ENCODE assay signal across 9 cellular contexts in the genomic region with DNA sequence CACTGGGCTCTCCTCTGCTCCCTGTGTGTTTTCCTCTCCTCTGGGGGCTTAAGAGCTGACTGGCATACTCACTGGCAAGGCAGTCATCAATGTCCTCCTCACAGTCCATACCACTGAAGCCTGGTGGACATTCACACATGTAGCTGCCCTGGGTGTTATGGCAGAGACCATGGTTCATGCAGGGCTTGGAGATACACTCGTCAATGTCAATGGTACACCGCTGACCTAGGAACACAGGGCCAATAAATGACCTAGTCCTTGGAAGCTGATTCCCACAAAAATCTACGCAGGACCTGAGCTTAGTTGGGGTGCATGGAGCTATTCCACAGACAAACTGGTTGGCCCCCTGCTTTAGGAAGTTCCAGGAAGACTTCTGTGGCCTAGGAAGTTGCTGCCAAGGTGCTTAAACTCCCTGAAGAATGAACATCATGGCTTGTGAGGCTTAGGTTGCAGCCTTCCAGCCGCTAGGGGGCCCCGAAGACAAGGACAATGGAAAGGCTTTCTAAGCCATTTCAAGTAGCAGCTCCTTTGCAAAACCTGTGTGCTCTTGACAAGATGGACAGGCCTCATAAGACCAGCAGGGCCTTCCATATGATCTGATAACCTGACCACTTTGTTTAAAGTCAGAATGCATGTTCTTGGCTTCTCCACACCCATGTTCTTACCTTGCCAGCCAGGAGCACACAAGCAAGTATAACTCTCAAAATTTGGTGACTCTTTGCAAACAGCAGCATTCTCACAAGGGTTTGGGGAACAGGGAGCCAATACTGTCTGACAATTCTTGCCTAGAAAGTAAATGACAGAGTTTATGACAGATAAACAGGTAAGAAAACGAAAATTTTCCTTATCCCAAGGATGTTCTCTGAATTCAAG. TPM values are rescaled to one million over a fixed set of nuclear protein-coding genes. Genes with fewer than 3 reads are reported as not detected.
A peak's percentile ranks its signal among the peaks of the same experiment; 100 is the strongest.
DNase-seq lines count a peak whose midpoint lies in the region; ATAC-seq and TF ChIP-seq lines count a peak whose summit lies in the region.
"Had no signal": no experiment of that assay in that cellular context is flagged by ENCODE, and none has a peak within 500 bp of the region (broad histone marks: within the 10 kb centered on the region; RNA-seq: fewer than 3 reads in every experiment).

No MANE protein-coding gene starts in this region.

- no peak overlapping the region for H3K27ac ChIP-seq in effector memory CD4-positive, alpha-beta T cell (ENCODE audit: insufficient read depth, low read length, poor library complexity, severe bottlenecking)

- peak; percentile 73 for TF ChIP-seq CTCF in mesothelial cell of epicardium (IDR thresholded peaks at IDR 0.05; ENCODE audit: unreplicated experiment)

- no peaks in the 10 kb centered on the region for H3K27me3 Mint-ChIP-seq in activated CD4-positive, alpha-beta memory T cell treated with anti-CD3 and anti-CD28 coated beads, Interleukin-2, amount 10 ng/mL, durations not matched to agents 7 days and 5 days
- H3K27me3 Mint-ChIP-seq in mesothelial cell of epicardium (ENCODE audit: low read depth), result no peaks in the 10 kb centered on the region

- H3K27me3 ChIP-seq in effector memory CD4-positive, alpha-beta T cell (replicated peaks; ENCODE audit: control insufficient read depth, insufficient read depth, low read length, poor library complexity, severe bottlenecking), result no peaks in the 10 kb centered on the region

- H3K36me3 Mint-ChIP-seq in activated CD4-positive, alpha-beta memory T cell treated with anti-CD3 and anti-CD28 coated beads, Interleukin-2, amount 10 ng/mL, durations not matched to agents 7 days and 5 days (ENCODE audit: low read depth), result peaks cover 41% of the 10 kb centered on the region
- H3K36me3 Mint-ChIP-seq in mesothelial cell of epicardium, result peaks cover 45% of the 10 kb centered on the region

- H3K9me3 ChIP-seq in effector memory CD4-positive, alpha-beta T cell (ENCODE audit: control insufficient read depth, low read length), result no peaks in the 10 kb centered on the region

- peaks cover 24% of the 10 kb centered on the region for H3K36me3 ChIP-seq in effector memory CD4-positive, alpha-beta T cell (ENCODE audit: control insufficient read depth, insufficient read depth, low read length)

- DNase-seq in HK-2 (ENCODE audit: unreplicated experiment) (peak; percentile 68), NCI-H82 (lab: John Stamatoyannopoulos, UW) (peak; percentile 83), mesothelial cell of epicardium (ENCODE audit: low spot score in 2 of 2, unreplicated experiment in 2 of 2) (peak; percentile 59 to 82)
- peak; percentile 80 for DNase-seq in activated CD4-positive, alpha-beta memory T cell treated with anti-CD3 and anti-CD28 coated beads, Interleukin-2, amount 10 ng/mL, durations not matched to agents 7 days and 5 days
- peak; percentile 14 to 34 (median 31) for DNase-seq in effector memory CD4-positive, alpha-beta T cell
- peak; percentile 27 to 56 for DNase-seq in stimulated activated CD8-positive, alpha-beta memory T cell treated with anti-CD3 and anti-CD28 coated beads, Interleukin-2, amount 100 ng/mL, for 1 hour (ENCODE audit: low read depth in 2 of 2)

- peaks cover 3% of the 10 kb centered on the region for H3K4me1 Mint-ChIP-seq in activated CD4-positive, alpha-beta memory T cell treated with anti-CD3 and anti-CD28 coated beads, Interleukin-2, amount 10 ng/mL, durations not matched to agents 7 days and 5 days
- peaks cover 16% of the 10 kb centered on the region for H3K4me1 Mint-ChIP-seq in mesothelial cell of epicardium

- H3K9me3 Mint-ChIP-seq in activated CD4-positive, alpha-beta memory T cell treated with anti-CD3 and anti-CD28 coated beads, Interleukin-2, amount 10 ng/mL, durations not matched to agents 7 days and 5 days, result no peaks in the 10 kb centered on the region
- H3K9me3 Mint-ChIP-seq in mesothelial cell of epicardium, result peaks cover 9% of the 10 kb centered on the region

- ATAC-seq in GM18502 (IDR thresholded peaks at IDR 0.05; ENCODE audit: poor library complexity, unreplicated experiment) (peak; percentile 80), HG02870 (IDR thresholded peaks at IDR 0.05; ENCODE audit: unreplicated experiment) (no peak)

- H3K4me3 Mint-ChIP-seq in activated CD4-positive, alpha-beta memory T cell treated with anti-CD3 and anti-CD28 coated beads, Interleukin-2, amount 10 ng/mL, durations not matched to agents 7 days and 5 days, result no peak overlapping the region
- H3K4me3 Mint-ChIP-seq in mesothelial cell of epicardium, result no peak overlapping the region

- no peaks in the 10 kb centered on the region for H3K4me1 ChIP-seq in effector memory CD4-positive, alpha-beta T cell (ENCODE audit: control insufficient read depth, insufficient read depth, low read length, poor library complexity, severe bottlenecking)

- no peak overlapping the region for H3K4me3 ChIP-seq in effector memory CD4-positive, alpha-beta T cell (ENCODE audit: insufficient read depth, low read depth, low read length, poor library complexity, severe bottlenecking)

- H3K27ac Mint-ChIP-seq in activated CD4-positive, alpha-beta memory T cell treated with anti-CD3 and anti-CD28 coated beads, Interleukin-2, amount 10 ng/mL, durations not matched to agents 7 days and 5 days, result no peak overlapping the region
- no peak overlapping the region for H3K27ac Mint-ChIP-seq in mesothelial cell of epicardium

- CTCF ChIA-PET in activated CD4-positive, alpha-beta memory T cell treated with anti-CD3 and anti-CD28 coated beads, Interleukin-2, amount 10 ng/mL, durations not matched to agents 7 days and 5 days (lab: Charles Lee), result interaction anchor here (0.6 to 4.0 kb wide), 16 partner anchors 8 to 337 kb away, joined by 3 to 13 read pairs (median 4); no protein-coding TSS in a partner anchor

- POLR2A ChIA-PET in activated CD4-positive, alpha-beta memory T cell treated with anti-CD3 and anti-CD28 coated beads, Interleukin-2, amount 10 ng/mL, durations not matched to agents 7 days and 5 days (lab: Charles Lee), result no interaction called here

RNA-seq across cellular contexts. Expression of gene ADAM30, which starts 52.3 kb away (rescaled TPM):
- total RNA-seq in activated CD4-positive, alpha-beta memory T cell treated with anti-CD3 and anti-CD28 coated beads, Interleukin-2, amount 10 ng/mL, durations not matched to agents 7 days and 5 days, result not detected
- 0.07 TPM in 1 of 3 replicates, not detected in the others for total RNA-seq in mesothelial cell of epicardium
- total RNA-seq: skeletal muscle tissue had no signal

Comparison
In these comparisons a context has a peak if more than half of its experiments do, and no peak if none do; other contexts are left out.
1. DNase-seq: peak in every context shown above with its lines; median percentile 83 in NCI-H82; 80 in activated CD4-positive, alpha-beta memory T cell treated with anti-CD3 and anti-CD28 coated beads, Interleukin-2, amount 10 ng/mL, durations not matched to agents 7 days and 5 days; 70 in mesothelial cell of epicardium; 68 in HK-2; 42 in stimulated activated CD8-positive, alpha-beta memory T cell treated with anti-CD3 and anti-CD28 coated beads, Interleukin-2, amount 100 ng/mL, for 1 hour; 31 in effector memory CD4-positive, alpha-beta T cell.